ENCODE assay signal across 8 cellular contexts in genomic region chr5:75236322-75237316, GRCh38. TPM values are rescaled to one million over a fixed set of nuclear protein-coding genes. Genes with fewer than 3 reads are reported as not detected.
DNase-seq lines count a peak whose midpoint lies in the region; ATAC-seq and TF ChIP-seq lines count a peak whose summit lies in the region.

A gene with protein sequence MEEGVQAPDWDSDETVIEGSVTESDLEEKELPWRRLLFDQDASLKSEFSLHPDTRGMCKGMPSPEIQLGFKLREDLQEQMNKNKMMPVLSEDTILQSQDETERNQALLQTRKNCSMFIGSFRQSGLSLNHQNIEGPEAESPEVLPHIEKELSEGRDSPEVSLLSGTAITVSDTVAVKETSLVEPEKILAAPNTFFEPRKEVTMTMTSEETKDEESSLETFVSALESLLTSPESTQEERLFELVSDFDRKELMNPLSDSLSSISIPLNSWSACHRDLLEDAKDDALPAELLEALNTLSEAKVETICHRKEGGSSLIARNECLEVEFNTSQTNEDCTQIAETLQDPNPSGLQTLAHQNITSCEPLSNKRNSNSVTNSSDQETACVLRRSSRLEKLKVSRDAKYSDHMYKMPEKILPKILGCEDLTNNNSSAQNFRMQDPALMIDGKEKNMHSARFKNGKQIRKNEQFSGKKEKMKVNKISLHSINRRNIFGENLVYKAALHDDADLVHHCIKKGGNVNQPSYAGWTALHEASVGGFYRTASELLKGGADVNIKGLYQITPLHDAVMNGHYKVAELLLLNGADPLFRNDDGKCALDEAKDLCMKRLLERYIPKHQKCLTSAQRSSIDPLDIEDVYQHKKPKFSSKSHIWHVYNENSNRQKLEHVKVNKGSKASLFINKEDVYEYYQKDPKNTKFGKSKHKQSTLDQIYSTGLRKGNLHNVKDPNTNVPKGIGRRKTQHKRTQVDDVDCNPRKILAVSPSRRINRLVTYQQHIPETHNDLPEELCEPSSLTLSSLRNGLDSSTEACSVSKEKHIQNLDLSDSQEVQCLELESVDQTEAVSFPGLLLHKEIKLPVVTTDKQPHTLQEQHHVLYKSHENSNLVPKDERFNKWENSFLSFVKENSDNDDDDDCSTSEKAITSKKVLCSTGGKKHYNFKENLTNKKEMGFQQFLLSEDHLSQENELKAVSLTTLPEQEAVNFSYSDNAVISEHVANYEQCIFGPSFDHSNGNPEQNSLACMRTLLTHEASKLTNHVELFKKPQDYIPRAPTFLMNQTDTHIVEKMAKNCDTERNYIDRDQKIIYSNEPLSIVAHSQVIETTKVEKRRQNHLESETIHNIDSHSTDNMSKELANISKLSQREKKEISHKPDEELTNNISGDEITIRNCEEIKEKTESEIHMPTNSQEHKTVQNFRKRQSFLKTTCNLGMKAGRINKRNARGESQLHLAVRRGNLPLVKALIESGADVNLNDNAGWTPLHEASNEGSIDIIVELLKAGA (N-terminal part only) (minus strand): TSS chr5:75236878. CDS start chr5:75236686, 192 bp downstream.

- peak within 1 kb of the TSS; percentile 53 for H3K4me3 ChIP-seq in HAP-1
- peak within 1 kb of the TSS; percentile 47 for H3K4me3 ChIP-seq in SJSA1

- ATAC-seq in omental fat pad (ENCODE audit: low FRiP score), result peak; percentile 100

- H3K27me3 ChIP-seq in HAP-1 (ENCODE audit: low read depth), result no peaks in the 10 kb centered on the region
- H3K27me3 ChIP-seq in SJSA1 (replicated peaks), result no peaks in the 10 kb centered on the region

- H3K4me1 ChIP-seq in HAP-1, result peaks cover 14% of the 10 kb centered on the region
- H3K4me1 ChIP-seq in SJSA1 (replicated peaks), result peaks cover 7% of the 10 kb centered on the region; the same call in 1 of the 2 replicates

- CTCF ChIA-PET in activated naive CD4-positive, alpha-beta T cell treated with anti-CD3 and anti-CD28 coated beads, Interleukin-2, amount 10 ng/mL, durations not matched to agents 7 days and 5 days (lab: Charles Lee), result interaction anchor here (0.6 to 3.0 kb wide), 20 partner anchors 13 to 446 kb away, joined by 3 to 30 read pairs (median 3); partner anchors contain the start of genes CERT1, GCNT4, HMGCR and POLK

- peaks cover 17% of the 10 kb centered on the region for H3K4me1 Mint-ChIP-seq in activated naive CD4-positive, alpha-beta T cell treated with anti-CD3 and anti-CD28 coated beads, Interleukin-2, amount 10 ng/mL, durations not matched to agents 7 days and 5 days

- peak within 1 kb of the TSS; percentile 85 for H3K27ac Mint-ChIP-seq in activated naive CD4-positive, alpha-beta T cell treated with anti-CD3 and anti-CD28 coated beads, Interleukin-2, amount 10 ng/mL, durations not matched to agents 7 days and 5 days

- no peaks in the 10 kb centered on the region for H3K36me3 ChIP-seq in HAP-1 (replicated peaks)
- H3K36me3 ChIP-seq in SJSA1, result no peaks in the 10 kb centered on the region

- peak within 1 kb of the TSS; percentile 85 for H3K4me3 Mint-ChIP-seq in activated naive CD4-positive, alpha-beta T cell treated with anti-CD3 and anti-CD28 coated beads, Interleukin-2, amount 10 ng/mL, durations not matched to agents 7 days and 5 days

- no peaks in the 10 kb centered on the region for H3K36me3 Mint-ChIP-seq in activated naive CD4-positive, alpha-beta T cell treated with anti-CD3 and anti-CD28 coated beads, Interleukin-2, amount 10 ng/mL, durations not matched to agents 7 days and 5 days

- peaks cover 3% of the 10 kb centered on the region for H3K27me3 Mint-ChIP-seq in activated naive CD4-positive, alpha-beta T cell treated with anti-CD3 and anti-CD28 coated beads, Interleukin-2, amount 10 ng/mL, durations not matched to agents 7 days and 5 days

- no peak within 1 kb of the TSS for H3K27ac ChIP-seq in SJSA1
- peak within 1 kb of the TSS; percentile 93 for H3K27ac ChIP-seq in temporal lobe (ENCODE audit: low read depth, low read length)

- no peaks in the 10 kb centered on the region for H3K9me3 Mint-ChIP-seq in activated naive CD4-positive, alpha-beta T cell treated with anti-CD3 and anti-CD28 coated beads, Interleukin-2, amount 10 ng/mL, durations not matched to agents 7 days and 5 days

- in situ Hi-C loops in HAP-1 (cut with MboI; ENCODE audit: low sequenced_read_pairs), result no loop called here

- DNase-seq in GM04503 (ENCODE audit: low read depth), result peak; percentile 18
- peak; percentile 78 to 87 for DNase-seq in HAP-1 (ENCODE audit: low spot score in 2 of 2)
- peak; percentile 72 for DNase-seq in M059J (ENCODE audit: low read depth)
- DNase-seq in SJSA1 (ENCODE audit: low read depth in 1 of 2, low spot score in 2 of 2), result peak; percentile 67 to 76
- DNase-seq in activated naive CD4-positive, alpha-beta T cell treated with anti-CD3 and anti-CD28 coated beads, Interleukin-2, amount 10 ng/mL, durations not matched to agents 7 days and 5 days, result peak; percentile 89
- DNase-seq in globus pallidus (ENCODE audit: low spot score), result peak; percentile 83
- peak; percentile 52 for DNase-seq in omental fat pad (ENCODE audit: low spot score)

- peak in 1 of 3 donors; percentile 79 for TF ChIP-seq CTCF in omental fat pad (IDR thresholded peaks at IDR 0.05)

- no peaks in the 10 kb centered on the region for H3K9me3 ChIP-seq in HAP-1
- no peaks in the 10 kb centered on the region for H3K9me3 ChIP-seq in SJSA1 (replicated peaks)

RNA-seq across cellular contexts. Expression of the gene that starts here (rescaled TPM):
- total RNA-seq in M059J (2014; rRNA removed; shearing (Covaris generic)), result 0.02 TPM in 1 of 2 replicates, not detected in the other
- total RNA-seq in SJSA1 (2014; rRNA removed; shearing (Covaris generic)), result not detected in 2 replicates
- total RNA-seq in omental fat pad (under 1 TPM; 0.12 to 0.79 (median 0.37) TPM), temporal lobe (0.49 TPM)

Comparison
In these comparisons a context has a peak if more than half of its experiments do, and no peak if none do; other contexts are left out.
1. Peak in DNase-seq in M059J; RNA of the gene not detected or under 1 TPM.
2. Peak in DNase-seq and H3K4me3 ChIP-seq in SJSA1; RNA of the gene not detected or under 1 TPM.
3. Peak in DNase-seq and ATAC-seq in omental fat pad; RNA of the gene not detected or under 1 TPM.
4. DNase-seq: peak in every context shown above with its lines; median percentile 89 in activated naive CD4-positive, alpha-beta T cell treated with anti-CD3 and anti-CD28 coated beads, Interleukin-2, amount 10 ng/mL, durations not matched to agents 7 days and 5 days; 83 in globus pallidus; 82 in HAP-1; 72 in M059J; 72 in SJSA1; 52 in omental fat pad; 18 in GM04503.